Comparison of ENCODE assay signal across 8 cellular contexts in genomic region chr1:10693497-10694273, GRCh38.
DNase-seq lines count a peak whose midpoint lies in the region; ATAC-seq and TF ChIP-seq lines count a peak whose summit lies in the region.

No MANE protein-coding gene starts in this region.

- H3K27me3 ChIP-seq in DND-41 (ENCODE audit: insufficient read depth, low read length, poor library complexity) = peaks cover 12% of the 10 kb centered on the region
- H3K27me3 ChIP-seq in HAP-1 (ENCODE audit: low read depth) = no peaks in the 10 kb centered on the region
- no peaks in the 10 kb centered on the region for H3K27me3 ChIP-seq in OCI-LY1 (ENCODE audit: insufficient read depth, low read length)

- H3K27ac Mint-ChIP-seq in activated T-helper 17 cell treated with anti-CD3 and anti-CD28 coated beads, Interleukin-2, amount 50 U/mL, for 72 hours = peak overlapping the region; percentile 77

- H3K36me3 ChIP-seq in DND-41 (ENCODE audit: insufficient read depth, low read length) = no peaks in the 10 kb centered on the region; the same call in 1 of the 2 replicates
- H3K36me3 ChIP-seq in HAP-1 (replicated peaks) = no peaks in the 10 kb centered on the region
- H3K36me3 ChIP-seq in OCI-LY1 (ENCODE audit: insufficient read depth, low read length) = no peaks in the 10 kb centered on the region

- peak overlapping the region; percentile 92 for H3K4me2 ChIP-seq in DND-41 (ENCODE audit: insufficient read depth, low read length)
- peak overlapping the region; percentile 62 for H3K4me2 ChIP-seq in OCI-LY1 (ENCODE audit: low read length)

- intact Hi-C loops in head of caudate nucleus (cut with DNase I) = no loop called here

- H3K4me3 Mint-ChIP-seq in activated T-helper 17 cell treated with anti-CD3 and anti-CD28 coated beads, Interleukin-2, amount 50 U/mL, for 72 hours = peak overlapping the region; percentile 80

- no peaks in the 10 kb centered on the region for H3F3A ChIP-seq in OCI-LY1 (ENCODE audit: insufficient read depth, low read length)

- H3K79me2 ChIP-seq in DND-41 (ENCODE audit: insufficient read depth, low read length) = peaks cover 20% of the 10 kb centered on the region
- H3K79me2 ChIP-seq in OCI-LY1 (ENCODE audit: insufficient read depth, low read length) = no peaks in the 10 kb centered on the region

- H2AFZ ChIP-seq in DND-41 (ENCODE audit: low read depth, low read length) (peak overlapping the region; percentile 91), OCI-LY1 (ENCODE audit: low read length) (no peak overlapping the region)

- peak overlapping the region; percentile 80 for H3K9ac ChIP-seq in DND-41 (ENCODE audit: low read depth, low read length)
- H3K9ac ChIP-seq in OCI-LY1 (ENCODE audit: low read length) = peak overlapping the region; percentile 57

- peak overlapping the region; percentile 86 to 92; a peak in 3 of 4 replicates for H3K4me3 ChIP-seq in DND-41 (ENCODE audit: low read depth in 1 of 2, low read length in 2 of 2)
- peak overlapping the region; percentile 43 for H3K4me3 ChIP-seq in HAP-1
- H3K4me3 ChIP-seq in OCI-LY1 (ENCODE audit: low read depth, low read length, poor library complexity, severe bottlenecking) = peak overlapping the region; percentile 69
- H3K4me3 ChIP-seq in skeletal muscle cell (ENCODE audit: low read depth, low read length) = peak overlapping the region; percentile 49

- H3K9me3 ChIP-seq in DND-41 (ENCODE audit: insufficient read depth, low read length, severe bottlenecking) (no peaks in the 10 kb centered on the region), HAP-1 (no peaks in the 10 kb centered on the region), OCI-LY1 (ENCODE audit: low read length) (no peaks in the 10 kb centered on the region)

- H3K4me1 ChIP-seq in DND-41 (ENCODE audit: insufficient read depth, low read length) = peaks cover 21% of the 10 kb centered on the region
- H3K4me1 ChIP-seq in HAP-1 = no peaks in the 10 kb centered on the region; the same call in 1 of the 2 replicates
- H3K4me1 ChIP-seq in OCI-LY1 (ENCODE audit: insufficient read depth, low read length, severe bottlenecking) = peaks cover 14% of the 10 kb centered on the region

- in situ Hi-C loops in HAP-1 (cut with MboI; ENCODE audit: low sequenced_read_pairs) = no loop called here

- peaks cover 42% of the 10 kb centered on the region for H4K20me1 ChIP-seq in DND-41 (ENCODE audit: insufficient read depth, low read length)
- H4K20me1 ChIP-seq in OCI-LY1 (ENCODE audit: insufficient read depth, low read length) = no peaks in the 10 kb centered on the region

- ATAC-seq in DND-41 (ENCODE audit: insufficient read depth, low read depth) = peak; percentile 32
- ATAC-seq in activated T-helper 17 cell treated with anti-CD3 and anti-CD28 coated beads, Interleukin-2, amount 50 U/mL, for 72 hours (replicated peaks) = peak; percentile 19
- ATAC-seq in GM19452 (IDR thresholded peaks at IDR 0.05; ENCODE audit: unreplicated experiment) = no peak

- H3K27ac ChIP-seq in DND-41 (ENCODE audit: low read length) (peak overlapping the region; percentile 66; the same call in 1 of the 2 replicates), OCI-LY1 (ENCODE audit: low read depth, low read length, poor library complexity, severe bottlenecking) (no peak overlapping the region)

- H3K9me3 Mint-ChIP-seq in activated T-helper 17 cell treated with anti-CD3 and anti-CD28 coated beads, Interleukin-2, amount 50 U/mL, for 72 hours = no peaks in the 10 kb centered on the region

- H3K9me2 ChIP-seq in OCI-LY1 (ENCODE audit: low read depth, low read length) = no peaks in the 10 kb centered on the region

- H3K4me1 Mint-ChIP-seq in activated T-helper 17 cell treated with anti-CD3 and anti-CD28 coated beads, Interleukin-2, amount 50 U/mL, for 72 hours = peaks cover 16% of the 10 kb centered on the region

- DNase-seq in DND-41 (peak; percentile 56), HAP-1 (ENCODE audit: low spot score in 2 of 2) (peak; percentile 11 to 57), head of caudate nucleus (peak in 28 of 42 donors; percentile 11 to 54 (median 30)), skeletal muscle cell (ENCODE audit: low read depth) (no peak), DMS153 treated with DMSO at 0.1 percent for 48 hours (lab: John Stamatoyannopoulos, UW; ENCODE audit: unreplicated experiment) (no peak)

- no peaks in the 10 kb centered on the region for H3K36me3 Mint-ChIP-seq in activated T-helper 17 cell treated with anti-CD3 and anti-CD28 coated beads, Interleukin-2, amount 50 U/mL, for 72 hours (ENCODE audit: low read depth)

- no peak for TF ChIP-seq CTCF in DND-41 (IDR thresholded peaks at IDR 0.05; ENCODE audit: borderline replicate concordance, extremely low read depth, low read length, poor library complexity, severe bottlenecking)
- no peak for TF ChIP-seq CTCF in OCI-LY1 (IDR thresholded peaks at IDR 0.05; ENCODE audit: low read length)

- H3K27me3 Mint-ChIP-seq in activated T-helper 17 cell treated with anti-CD3 and anti-CD28 coated beads, Interleukin-2, amount 50 U/mL, for 72 hours = peaks cover 3% of the 10 kb centered on the region

Comparison
In these comparisons a context has a peak if more than half of its experiments do, and no peak if none do; other contexts are left out.
1. DNase-seq: peak in DND-41 (single experiment), HAP-1 (2 of 2) and head of caudate nucleus (28 of 42); none in skeletal muscle cell (single experiment) and DMS153 treated with DMSO at 0.1 percent for 48 hours (single experiment).
2. Peak in every context shown above with its lines, with median percentiles within 50 percentile points of each other: H3K4me3 ChIP-seq.